In genomic region chr1:206435450-206435849, GRCh38 we compare ENCODE assay signal across 1 cellular context.
TF ChIP-seq lines count a peak whose summit lies in the region.

No MANE protein-coding gene starts in this region.

TF ChIP-seq in GM12878, 131 proteins besides CTCF, POLR2A, EP300 and RAD21:
- TF ChIP-seq BCL3 (IDR thresholded peaks at IDR 0.05; ENCODE audit: borderline replicate concordance, insufficient read depth, low read depth, low read length, poor library complexity, severe bottlenecking): peak; percentile 25
- TF ChIP-seq BCLAF1 (IDR thresholded peaks at IDR 0.05): no peak
TF ChIP-seq in GM12878: peak in this region for 1.
